In the genomic region with DNA sequence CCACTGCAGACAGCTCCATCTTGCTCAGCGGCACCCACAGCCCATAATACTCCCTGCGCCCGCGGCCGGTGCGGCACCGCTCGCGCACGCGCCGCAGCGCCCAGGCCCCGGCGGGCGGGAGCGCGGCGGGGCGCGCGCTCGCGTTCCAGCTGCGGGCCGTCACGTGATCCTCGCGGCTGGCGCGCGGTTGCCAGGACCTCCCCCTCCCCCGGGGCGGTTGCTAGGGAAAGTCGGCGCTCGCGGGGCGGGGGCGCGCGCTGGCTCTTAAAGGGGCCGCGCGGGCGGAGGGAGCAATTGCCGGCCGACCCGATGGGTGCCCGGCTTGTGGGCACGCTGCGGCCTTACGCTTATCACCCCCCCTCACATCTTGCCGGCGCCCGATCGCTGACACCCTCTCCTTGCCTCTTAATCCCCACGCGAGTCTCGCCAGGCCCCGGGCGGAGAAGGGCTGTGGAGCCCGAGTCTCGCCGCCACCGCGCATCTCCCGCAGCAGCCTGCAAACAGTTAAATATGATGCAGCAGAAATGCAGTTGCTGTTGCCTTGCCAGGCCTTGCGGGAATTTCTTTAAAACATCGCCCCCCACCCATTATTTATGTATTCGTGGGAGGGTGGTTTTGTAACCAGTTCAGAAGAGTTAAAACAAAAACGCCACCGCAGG, we compare ENCODE assay signal across 8 cellular contexts.
DNase-seq lines count a peak whose midpoint lies in the region; ATAC-seq and TF ChIP-seq lines count a peak whose summit lies in the region.

Gene CBX6, minus strand, starts transcription at position 45 of the 659 bp plus-strand sequence. Its CDS starts 26 bp downstream, at position 19.

- peak; percentile 45 for ATAC-seq in HG03469 (IDR thresholded peaks at IDR 0.05; ENCODE audit: unreplicated experiment)

- H3K4me3 ChIP-seq in choroid plexus epithelial cell (ENCODE audit: low read depth, low read length), result peak within 1 kb of the TSS; percentile 78

- DNase-seq in AG20443 (ENCODE audit: low spot score), result peak; percentile 100
- DNase-seq in GM19240 (ENCODE audit: insufficient read length, low spot score), result peak; percentile 91
- DNase-seq in NCI-H526 (lab: John Stamatoyannopoulos, UW), result peak; percentile 52 to 94
- peak; percentile 95 for DNase-seq in activated CD4-positive, alpha-beta T cell treated with anti-CD3 and anti-CD28 coated beads for 4 hours
- peak; percentile 94 for DNase-seq in choroid plexus epithelial cell (ENCODE audit: low read depth)
- peak; percentile 85 for DNase-seq in kidney glomerular epithelial cell (lab: John Stamatoyannopoulos, UW)
- DNase-seq in stimulated activated CD4-positive, alpha-beta T cell treated with anti-CD3 and anti-CD28 coated beads, Interleukin-15, amount 100 ng/mL, for 48 hours (ENCODE audit: low read depth in 2 of 2), result peak; percentile 85 to 93

- TF ChIP-seq CTCF in choroid plexus epithelial cell (conservative IDR thresholded peaks at IDR 0.05; ENCODE audit: low read depth, low read length), result no peak

Comparison
In these comparisons a context has a peak if more than half of its experiments do, and no peak if none do; other contexts are left out.
1. Peak in every context shown above with its lines: DNase-seq, ATAC-seq and H3K4me3 ChIP-seq.